ENCODE assay signal across 1 cellular context in genomic region chr1:25430073-25430665, GRCh38.
A peak's percentile ranks its signal among the peaks of the same experiment; 100 is the strongest.
TF ChIP-seq lines count a peak whose summit lies in the region.

No MANE protein-coding gene starts in this region.

TF ChIP-seq in K562, 482 proteins besides CTCF, POLR2A, EP300 and RAD21 (continued from another document and continues in another):
- TF ChIP-seq POLR2G (IDR thresholded peaks at IDR 0.05; ENCODE audit: low read depth, low read length) = peak; percentile 99
- no peak for TF ChIP-seq SIRT6 (IDR thresholded peaks at IDR 0.05; ENCODE audit: low read depth, low read length)
- TF ChIP-seq RBBP5 (IDR thresholded peaks at IDR 0.05; ENCODE audit: borderline replicate concordance, insufficient read depth, low read length, poor library complexity, severe bottlenecking) = peak; percentile 96
- no peak for TF ChIP-seq USF2 (CRISPR knock-in tag; IDR thresholded peaks at IDR 0.05)
- peak; percentile 93 for TF ChIP-seq POLR2B (IDR thresholded peaks at IDR 0.05; ENCODE audit: low read depth, partially characterized antibody)
- no peak for TF ChIP-seq POU5F1 (IDR thresholded peaks at IDR 0.05; ENCODE audit: borderline replicate concordance, low read depth, low read length, partially characterized antibody)
- TF ChIP-seq PHF8 (IDR thresholded peaks at IDR 0.05; ENCODE audit: borderline replicate concordance, low read length) = peak; percentile 98
- peak; percentile 27; the same call in 1 of the 2 replicates for TF ChIP-seq STAT5A (IDR thresholded peaks at IDR 0.05; ENCODE audit: borderline replicate concordance, low read length)
- no peak; the same call in 1 of the 2 replicates for TF ChIP-seq ZNF75A (CRISPR knock-in tag; IDR thresholded peaks at IDR 0.05)
- TF ChIP-seq HMGN3 (IDR thresholded peaks at IDR 0.05; ENCODE audit: borderline replicate concordance, extremely low read depth, insufficient read length, low read depth, low read length) = peak; percentile 94
- no peak for TF ChIP-seq ASH1L (IDR thresholded peaks at IDR 0.05; ENCODE audit: borderline replicate concordance, low read depth, partially characterized antibody)
- peak; percentile 98 for TF ChIP-seq MTA3 (IDR thresholded peaks at IDR 0.05; ENCODE audit: borderline replicate concordance)
- peak; percentile 95 for TF ChIP-seq HNRNPLL (IDR thresholded peaks at IDR 0.05; ENCODE audit: low read depth, low read length, poor library complexity, severe bottlenecking)
- TF ChIP-seq ETV5 (CRISPR knock-in tag; IDR thresholded peaks at IDR 0.05; ENCODE audit: low read depth) = peak; percentile 73
- TF ChIP-seq MTF1 (CRISPR knock-in tag; IDR thresholded peaks at IDR 0.05; ENCODE audit: borderline replicate concordance) = no peak
- TF ChIP-seq MED1 (CRISPR knock-in tag; IDR thresholded peaks at IDR 0.05; ENCODE audit: borderline replicate concordance) = 0 out of 2 replicates have a peak, but pooled peaks have one; percentile 72
- peak; percentile 88 for TF ChIP-seq NFRKB (IDR thresholded peaks at IDR 0.05; ENCODE audit: low read depth)
- no peak for TF ChIP-seq SNRNP70 (optimal IDR thresholded peaks at IDR 0.05; ENCODE audit: low read depth, low read length)
- TF ChIP-seq SIN3A (IDR thresholded peaks at IDR 0.05; ENCODE audit: borderline replicate concordance in 2 of 2, control insufficient read depth in 1 of 2, low read depth in 2 of 2, low read length in 2 of 2) = peak; percentile 86 to 92; a peak in 2 of 4 replicates
- TF ChIP-seq NCOR1 (IDR thresholded peaks at IDR 0.05) = no peak; the same call in 1 of the 2 replicates
- peak; percentile 52 for TF ChIP-seq ATF3 (IDR thresholded peaks at IDR 0.05)
- 0 out of 2 replicates have a peak, but pooled peaks have one; percentile 84 for TF ChIP-seq ATF3 (CRISPR knock-in tag; conservative IDR thresholded peaks at IDR 0.05)
- TF ChIP-seq CUX1 (CRISPR knock-in tag; IDR thresholded peaks at IDR 0.05) = no peak
- TF ChIP-seq RNF219 (CRISPR knock-in tag; IDR thresholded peaks at IDR 0.05) = no peak
- TF ChIP-seq AFF4 (CRISPR knock-in tag; IDR thresholded peaks at IDR 0.05) = peak; percentile 90
- TF ChIP-seq SREBF1 (IDR thresholded peaks at IDR 0.05; ENCODE audit: borderline replicate concordance, low read depth, low read length) = 0 out of 2 replicates have a peak, but pooled peaks have one; percentile 38
- TF ChIP-seq CC2D1A (IDR thresholded peaks at IDR 0.05) = 0 out of 2 replicates have a peak, but pooled peaks have one; percentile 25
- no peak for TF ChIP-seq ZNF584 (CRISPR knock-in tag; IDR thresholded peaks at IDR 0.05; ENCODE audit: low read depth)
- TF ChIP-seq CTCFL (IDR thresholded peaks at IDR 0.05; ENCODE audit: borderline replicate concordance, insufficient read depth, low read depth, low read length, poor library complexity, severe bottlenecking) = no peak
- peak; percentile 38 for TF ChIP-seq HDAC3 (IDR thresholded peaks at IDR 0.05; ENCODE audit: borderline replicate concordance, partially characterized antibody)
- no peak; the same call in 1 of the 2 replicates for TF ChIP-seq IRF1 (CRISPR knock-in tag; IDR thresholded peaks at IDR 0.05; ENCODE audit: borderline replicate concordance)
- no peak; the same call in 1 of the 2 replicates for TF ChIP-seq ATF1 (CRISPR knock-in tag; IDR thresholded peaks at IDR 0.05)
- peak; percentile 97 for TF ChIP-seq ATF1 (tag; IDR thresholded peaks at IDR 0.05)
- peak; percentile 33 for TF ChIP-seq SMARCE1 (IDR thresholded peaks at IDR 0.05)
- peak; percentile 95 for TF ChIP-seq FOXK1 (CRISPR knock-in tag; IDR thresholded peaks at IDR 0.05; ENCODE audit: borderline replicate concordance)
- TF ChIP-seq FOXA3 (CRISPR knock-in tag; conservative IDR thresholded peaks at IDR 0.05 in 1 of 2, IDR thresholded peaks at IDR 0.05 in 1 of 2) = peak in 1 of 2 experiments; percentile 61; a peak in 2 of 4 replicates
- TF ChIP-seq ZBTB12 (CRISPR knock-in tag; IDR thresholded peaks at IDR 0.05) = peak; percentile 75
- TF ChIP-seq ZKSCAN1 (IDR thresholded peaks at IDR 0.05; ENCODE audit: low read depth, low read length) = no peak
- peak; percentile 71; the same call in 1 of the 2 replicates for TF ChIP-seq E2F4 (CRISPR knock-in tag; IDR thresholded peaks at IDR 0.05; ENCODE audit: low read depth)
- no peak for TF ChIP-seq ZNF184 (CRISPR knock-in tag; IDR thresholded peaks at IDR 0.05)
- no peak for TF ChIP-seq MCM7 (IDR thresholded peaks at IDR 0.05)
- TF ChIP-seq NR4A1 (CRISPR knock-in tag; IDR thresholded peaks at IDR 0.05) = no peak
- TF ChIP-seq NR4A1 (tag; IDR thresholded peaks at IDR 0.05) = peak; percentile 52; the same call in 1 of the 2 replicates
